Comparison of ENCODE assay signal across 8 cellular contexts in genomic region chr17:68057531-68057952, GRCh38. TPM values are rescaled to one million over a fixed set of nuclear protein-coding genes. Genes with fewer than 3 reads are reported as not detected.
DNase-seq lines count a peak whose midpoint lies in the region; ATAC-seq, FAIRE-seq and TF ChIP-seq lines count a peak whose summit lies in the region.

No MANE protein-coding gene starts in this region.

- no peak for TF ChIP-seq CTCF in HEK293 (tag by site-specific recombination; IDR thresholded peaks at IDR 0.05)
- TF ChIP-seq CTCF in WI38 (IDR thresholded peaks at IDR 0.05; ENCODE audit: low read depth, low read length) = peak; percentile 25
- TF ChIP-seq CTCF in H1 (IDR thresholded peaks at IDR 0.05; ENCODE audit: control extremely low read depth in 1 of 3, insufficient read depth in 1 of 3, low read depth in 1 of 3, low read length in 3 of 3) = peak in 2 of 3 experiments; percentile 53 to 66; a peak in 3 of 4 replicates

- no peak overlapping the region for H2AFZ ChIP-seq in H1 (ENCODE audit: low read length)

- FAIRE-seq in H1 (lab: Jason Lieb, UNC) = peak; percentile 73

- no peak overlapping the region for H3K23ac ChIP-seq in H1 (ENCODE audit: insufficient read length)

- TF ChIP-seq EP300 in H1 (IDR thresholded peaks at IDR 0.05; ENCODE audit: borderline replicate concordance in 1 of 2, low read depth in 2 of 2, low read length in 2 of 2) = no peak

- H3K4me2 ChIP-seq in H1 (ENCODE audit: insufficient read depth in 1 of 2, low read depth in 2 of 2, low read length in 2 of 2) = no peak overlapping the region

- no peak overlapping the region for H2BK120ac ChIP-seq in H1 (replicated peaks; ENCODE audit: low read depth, low read length)

- no peaks in the 10 kb centered on the region for H3K4me1 ChIP-seq in HEK293 (ENCODE audit: control insufficient read depth, insufficient read depth, low read length)
- no peaks in the 10 kb centered on the region for H3K4me1 ChIP-seq in H1 (replicated peaks in 1 of 4; ENCODE audit: control insufficient read depth in 3 of 4, insufficient read depth in 4 of 4, low read length in 3 of 4)

- WGBS in H1 (ENCODE audit: extremely low coverage in 1 of 2, insufficient coverage in 1 of 2, insufficient read length in 1 of 2, insufficient replicate concordance in 2 of 2, low coverage in 1 of 2, low lambda C conversion rate in 2 of 2, missing lambda C conversion rate in 1 of 2), 2 experiments = 46% methylated on average over 4 of the region's 4 CpGs; no CpG with 5 or more reads in 1 of the 2 experiments

- H2BK12ac ChIP-seq in H1 (ENCODE audit: low read depth, low read length) = no peak overlapping the region

- H3K9me3 ChIP-seq in HEK293 (ENCODE audit: control insufficient read depth, insufficient read depth, low read depth, low read length) (no peaks in the 10 kb centered on the region), H1 (ENCODE audit: insufficient read depth in 2 of 2, low read depth in 1 of 2, low read length in 1 of 2) (no peaks in the 10 kb centered on the region)

- H3K27ac ChIP-seq in HEK293 (ENCODE audit: extremely low read depth, low read depth, low read length) (no peak overlapping the region), H1 (ENCODE audit: low read depth, low read length) (no peak overlapping the region)

- no peak overlapping the region for H3K4ac ChIP-seq in H1 (replicated peaks; ENCODE audit: insufficient read length, low read depth, low read length)

- H2BK5ac ChIP-seq in H1 (ENCODE audit: low read depth, low read length) = no peak overlapping the region

- no peaks in the 10 kb centered on the region for H3K79me2 ChIP-seq in H1 (ENCODE audit: control insufficient read depth in 1 of 2, insufficient read depth in 2 of 2, low read length in 2 of 2)

- no peak overlapping the region for H4K5ac ChIP-seq in H1 (ENCODE audit: insufficient read length, low read depth, low read length)

- no peaks in the 10 kb centered on the region for H3K27me3 ChIP-seq in H1 (replicated peaks in 1 of 4; ENCODE audit: control insufficient read depth in 3 of 4, extremely low read depth in 1 of 4, insufficient read depth in 3 of 4, low read length in 3 of 4)

- no peak overlapping the region for H2BK15ac ChIP-seq in H1 (ENCODE audit: low read length)

- H3K9ac ChIP-seq in H1 (replicated peaks in 1 of 4; ENCODE audit: extremely low read depth in 1 of 4, low read depth in 3 of 4, low read length in 3 of 4) = no peak overlapping the region

- H4K91ac ChIP-seq in H1 (replicated peaks; ENCODE audit: insufficient read length, low read length) = no peak overlapping the region

- no peak for TF ChIP-seq POLR2A in H1 (IDR thresholded peaks at IDR 0.05; ENCODE audit: control extremely low read depth in 1 of 2, low read depth in 2 of 2, low read length in 2 of 2)

- DNase-seq in AML-193 (lab: John Stamatoyannopoulos, UW) (peak; percentile 53 to 58), H1 (ENCODE audit: low read depth in 1 of 2, low spot score in 2 of 2) (no peak)
- DNase-seq in stimulated activated CD4-positive, alpha-beta T cell treated with anti-CD3 and anti-CD28 coated beads, Interleukin-2, amount 100 ng/mL, for 24 hours = peak; percentile 40 to 45

- no peak overlapping the region for H3K18ac ChIP-seq in H1 (ENCODE audit: extremely low read depth, low read length)

- H3K14ac ChIP-seq in H1 (ENCODE audit: insufficient read length) = no peak overlapping the region

- H4K20me1 ChIP-seq in H1 (replicated peaks in 1 of 2; ENCODE audit: control insufficient read depth in 1 of 2, insufficient read depth in 2 of 2, low read length in 2 of 2) = no peaks in the 10 kb centered on the region

- no peak overlapping the region for H4K8ac ChIP-seq in H1 (ENCODE audit: extremely low read depth, insufficient read depth, low read length)

- H2BK20ac ChIP-seq in H1 (ENCODE audit: low read length) = no peak overlapping the region

- H3K4me3 ChIP-seq in HEK293 (ENCODE audit: low read depth, low read length) (no peak overlapping the region), WI38 (ENCODE audit: low read depth, low read length) (no peak overlapping the region), H1 (ENCODE audit: extremely low read depth in 1 of 4, insufficient read depth in 2 of 4, low read depth in 3 of 4, low read length in 4 of 4) (no peak overlapping the region)

- no peaks in the 10 kb centered on the region for H3K23me2 ChIP-seq in H1 (ENCODE audit: low read depth, low read length)

- CTCF ChIA-PET in HEK293 (lab: Yijun Ruan, JAX) (interaction anchor here (0.7 to 3.2 kb wide), 11 partner anchors 11 to 961 kb away, joined by 3 to 9 read pairs (median 4); no protein-coding TSS in a partner anchor), H1 (lab: Charles Lee; ENCODE audit: partially characterized antibody) (interaction anchor here (0.8 to 2.3 kb wide), 4 partner anchors 9 to 287 kb away, joined by 3 to 16 read pairs (median 4); no protein-coding TSS in a partner anchor)

- TF ChIP-seq RAD21 in H1 (IDR thresholded peaks at IDR 0.05 in 1 of 2, conservative IDR thresholded peaks at IDR 0.05 in 1 of 2; ENCODE audit: low read depth in 2 of 2, low read length in 2 of 2) = peak; percentile 54 to 65

- no peak overlapping the region for H2AK5ac ChIP-seq in H1 (ENCODE audit: low read depth, low read length)

- POLR2A ChIA-PET in HEK293 (lab: Yijun Ruan, JAX) = no interaction called here
- POLR2A ChIA-PET in H1 (lab: Charles Lee; ENCODE audit: partially characterized antibody) = interaction anchor here (3.8 to 7.9 kb wide), 2 partner anchors 10 to 18 kb away, joined by 12 to 109 read pairs; partner anchors contain the start of gene KPNA2

- H3K56ac ChIP-seq in H1 (replicated peaks; ENCODE audit: insufficient read length, low read depth, low read length) = no peak overlapping the region

- ATAC-seq in GM21381 (IDR thresholded peaks at IDR 0.05; ENCODE audit: unreplicated experiment) (no peak), GM19452 (IDR thresholded peaks at IDR 0.05; ENCODE audit: unreplicated experiment) (no peak), HG02885 (IDR thresholded peaks at IDR 0.05; ENCODE audit: poor library complexity, unreplicated experiment) (no peak)

- H3K36me3 ChIP-seq in HEK293 (ENCODE audit: control insufficient read depth in 2 of 2, insufficient read depth in 1 of 2, low read length in 2 of 2) (no peaks in the 10 kb centered on the region), H1 (ENCODE audit: control insufficient read depth in 2 of 4, insufficient read depth in 4 of 4, low read length in 3 of 4) (no peaks in the 10 kb centered on the region)

- no peaks in the 10 kb centered on the region for H3K79me1 ChIP-seq in H1 (ENCODE audit: low read depth, low read length)

TF ChIP-seq in HEK293, 187 proteins besides CTCF, POLR2A, EP300 and RAD21 (continues in another document):
- TF ChIP-seq ZNF324 (tag by site-specific recombination; IDR thresholded peaks at IDR 0.05) (no peak), ZNF768 (tag by site-specific recombination; IDR thresholded peaks at IDR 0.05) (peak; percentile 93), ZNF510 (tag by site-specific recombination; IDR thresholded peaks at IDR 0.05; ENCODE audit: insufficient replicate concordance) (no peak), ZNF112 (tag by site-specific recombination; IDR thresholded peaks at IDR 0.05) (no peak), ZNF202 (tag by site-specific recombination; IDR thresholded peaks at IDR 0.05; ENCODE audit: borderline replicate concordance) (no peak), ZNF664 (tag by site-specific recombination; IDR thresholded peaks at IDR 0.05) (no peak), ZNF26 (tag by site-specific recombination; IDR thresholded peaks at IDR 0.05) (no peak)

TF ChIP-seq in H1, 55 proteins besides CTCF, POLR2A, EP300 and RAD21:
- TF ChIP-seq BCL11A (IDR thresholded peaks at IDR 0.05; ENCODE audit: low read depth in 2 of 2, low read length in 2 of 2) = no peak
- no peak for TF ChIP-seq MAFK (IDR thresholded peaks at IDR 0.05; ENCODE audit: low read depth, low read length)
- TF ChIP-seq KDM1A (IDR thresholded peaks at IDR 0.05; ENCODE audit: borderline replicate concordance, low read length) = peak; percentile 82

RNA-seq across cellular contexts. Expression of gene KPNA2, which starts 22.0 kb away (rescaled TPM):
- 599 and 612 TPM in 2 replicates for total RNA-seq in H1 (2021; fragmentation: NEBNext Ultra II Directional; extraction: Animal tissue kit (Norgen Biotek cat#: 25700))
- polyA plus RNA-seq in H1 (2011; rRNA removed) = 282 and 413 TPM in 2 replicates
- polyA plus RNA-seq in H1 (2011; cell fraction: cytosol; rRNA removed) = 359 TPM
- polyA plus RNA-seq in H1 (2011; cell fraction: nucleus; rRNA removed) = 273 TPM
- 400 to 532 TPM (median 448 TPM) in 4 replicates for polyA plus RNA-seq in H1 (2012, experiment 1 of 2)
- 97.1 TPM for polyA plus RNA-seq in H1 (2012, experiment 2 of 2)
- 316 TPM for polyA plus RNA-seq in H1 (2013, experiment 1 of 2)
- 317 TPM for polyA plus RNA-seq in H1 (2013, experiment 2 of 2)
- polyA minus RNA-seq in H1 (2011; rRNA and poly(A)+ RNA removed) = 770 and 875 TPM in 2 replicates
- polyA minus RNA-seq in H1 (2011; cell fraction: cytosol; rRNA and poly(A)+ RNA removed) = 428 TPM
- 320 TPM for polyA minus RNA-seq in H1 (2011; cell fraction: nucleus; rRNA and poly(A)+ RNA removed)

Comparison
In these comparisons a context has a peak if more than half of its experiments do, and no peak if none do; other contexts are left out.
1. DNase-seq: peak in AML-193 (2 of 2) and stimulated activated CD4-positive, alpha-beta T cell treated with anti-CD3 and anti-CD28 coated beads, Interleukin-2, amount 100 ng/mL, for 24 hours (2 of 2); none in H1 (0 of 2).